In the genomic region with DNA sequence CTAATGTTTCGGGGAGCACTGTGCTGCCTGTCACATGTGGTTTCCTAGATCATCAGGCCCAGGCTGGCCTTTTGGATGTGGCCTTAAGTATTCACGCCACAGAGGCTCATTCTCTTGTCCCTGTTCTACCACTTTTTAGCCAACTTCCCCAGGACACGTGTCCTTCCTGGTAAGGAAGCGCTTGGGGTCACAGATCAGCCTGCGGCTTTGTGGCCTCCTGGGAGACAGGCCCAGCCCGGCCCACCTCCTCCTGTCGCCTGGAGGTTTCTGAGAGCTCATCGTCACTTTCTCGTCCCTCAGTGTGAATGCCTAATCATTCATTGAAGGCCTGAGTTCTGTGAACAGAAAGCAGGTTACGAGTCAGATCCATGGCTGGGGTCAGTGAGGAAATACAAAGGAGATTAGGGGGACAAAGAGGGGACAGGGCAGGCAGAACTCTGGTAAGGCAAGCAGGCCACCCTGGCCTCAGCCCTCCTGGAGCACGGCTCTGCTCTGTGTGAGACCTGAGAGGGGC, we compare ENCODE assay signal across 23 cellular contexts. TPM values are rescaled to one million over a fixed set of nuclear protein-coding genes. Genes with fewer than 3 reads are reported as not detected.
DNase-seq lines count a peak whose midpoint lies in the region; ATAC-seq and TF ChIP-seq lines count a peak whose summit lies in the region.
"Had no signal": no experiment of that assay in that cellular context is flagged by ENCODE, and none has a peak within 500 bp of the region (broad histone marks: within the 10 kb centered on the region; RNA-seq: fewer than 3 reads in every experiment).

No MANE protein-coding gene starts in this region.

- no peak overlapping the region for H2AK5ac ChIP-seq in H9 (ENCODE audit: insufficient read length, low read length)

- no peaks in the 10 kb centered on the region for H3K27me3 ChIP-seq in H9 (ENCODE audit: insufficient read depth, low read length)

- POLR2A ChIA-PET in WTC11 (lab: Charles Lee) = no interaction called here

- H3K27ac Mint-ChIP-seq in H9 (peak overlapping the region in 2 of 3 experiments; percentile 2 to 57; a peak in 1 of 7 replicates), WTC11 (peak overlapping the region; percentile 67), neural crest cell (ENCODE audit: unreplicated experiment) (peak overlapping the region; percentile 62), HFFc6 (no peak overlapping the region)
- H3K27ac Mint-ChIP-seq: B cell had no signal

- no peaks in the 10 kb centered on the region for H3K23me2 ChIP-seq in H9 (ENCODE audit: insufficient read length, low read depth, low read length, poor library complexity, severe bottlenecking)

- H3K56ac ChIP-seq in H9 (ENCODE audit: insufficient read length, low read depth, low read length) = no peak overlapping the region

- H3K9ac ChIP-seq in H9 (ENCODE audit: extremely low read depth, insufficient read length, low read length) = no peak overlapping the region

- H3K4ac ChIP-seq in H9 (ENCODE audit: low read depth, low read length) = no peak overlapping the region

- no peaks in the 10 kb centered on the region for H3K9me3 ChIP-seq in H9 (ENCODE audit: control insufficient read depth, low read depth, low read length)

- no peak overlapping the region for H3K4me3 Mint-ChIP-seq in H9
- H3K4me3 Mint-ChIP-seq in WTC11 = no peak overlapping the region
- H3K4me3 Mint-ChIP-seq in neural crest cell = no peak overlapping the region
- no peak overlapping the region for H3K4me3 Mint-ChIP-seq in HFFc6
- H3K4me3 Mint-ChIP-seq: B cell had no signal

- H3K14ac ChIP-seq in H9 (ENCODE audit: insufficient read depth, low read length) = no peak overlapping the region

- no peak overlapping the region for H3T11ph ChIP-seq in H9 (ENCODE audit: low read length)

- H3K79me1 ChIP-seq in H9 (ENCODE audit: insufficient read depth, low read depth, low read length, poor library complexity, severe bottlenecking) = no peaks in the 10 kb centered on the region

- ATAC-seq in WTC11 = no peak
- peak; percentile 68 for ATAC-seq in sciatic nerve
- no peak for ATAC-seq in HG02610 (IDR thresholded peaks at IDR 0.05; ENCODE audit: unreplicated experiment)
- ATAC-seq: HCT116 had no signal

- H4K20me1 ChIP-seq in H9 (ENCODE audit: control insufficient read depth, insufficient read depth, insufficient read length) = no peaks in the 10 kb centered on the region

- H3K79me2 ChIP-seq in H9 (ENCODE audit: insufficient read depth, low read length) = no peaks in the 10 kb centered on the region

- no peak overlapping the region for H4K91ac ChIP-seq in H9 (ENCODE audit: insufficient read length, low read depth, low read length)

- H3K36me3 Mint-ChIP-seq in H9 (ENCODE audit: insufficient read depth in 1 of 3, low read depth in 3 of 3) (no peaks in the 10 kb centered on the region), WTC11 (peaks cover 14% of the 10 kb centered on the region), neural crest cell (ENCODE audit: low read depth) (no peaks in the 10 kb centered on the region), HFFc6 (ENCODE audit: low read depth) (no peaks in the 10 kb centered on the region)

- no CpG with 5 or more reads among the region's 11 CpGs for WGBS in H9 (ENCODE audit: extremely low coverage, insufficient read length, low lambda C conversion rate)

- H4K8ac ChIP-seq in H9 (replicated peaks; ENCODE audit: insufficient read length, low read depth, low read length) = no peak overlapping the region

- no peak overlapping the region for H2BK20ac ChIP-seq in H9 (ENCODE audit: low read depth, low read length, poor library complexity, severe bottlenecking)

- H2BK120ac ChIP-seq in H9 (ENCODE audit: low read depth, low read length, poor library complexity, severe bottlenecking) = no peak overlapping the region

- no peak overlapping the region for H2BK5ac ChIP-seq in H9 (ENCODE audit: insufficient read length, low read length)

- H3K4me2 ChIP-seq in H9 (ENCODE audit: insufficient read depth, insufficient read length, low read length) = no peak overlapping the region
- H3K4me2 ChIP-seq: PC-9 had no signal

- H3K27me3 Mint-ChIP-seq in H9 (ENCODE audit: low read depth) (no peaks in the 10 kb centered on the region), WTC11 (ENCODE audit: low read depth) (no peaks in the 10 kb centered on the region), neural crest cell (ENCODE audit: low read depth) (peaks cover 83% of the 10 kb centered on the region), HFFc6 (ENCODE audit: insufficient read depth) (peaks cover 19% of the 10 kb centered on the region)
- H3K27me3 Mint-ChIP-seq: B cell had no signal

- H3K23ac ChIP-seq in H9 (ENCODE audit: insufficient read length, low read depth, low read length) = no peak overlapping the region

- peaks cover 2% of the 10 kb centered on the region; the same call in 1 of the 2 replicates for H3K4me1 ChIP-seq in H9 (ENCODE audit: insufficient read depth, low read length)

- no peak overlapping the region for H2AFZ ChIP-seq in H9 (ENCODE audit: low read length)
- H2AFZ ChIP-seq: PC-9 had no signal

- no peak overlapping the region for H2BK12ac ChIP-seq in H9 (ENCODE audit: insufficient read length, low read depth, low read length)

- H4K5ac ChIP-seq in H9 (ENCODE audit: insufficient read length, low read depth, low read length) = no peak overlapping the region

- no peak overlapping the region for H3K27ac ChIP-seq in H9 (ENCODE audit: insufficient read length, low read depth, low read length)
- H3K27ac ChIP-seq: HL-60, PC-9 had no signal

- CTCF ChIA-PET in WTC11 (lab: Charles Lee) = no interaction called here

- intact Hi-C loops in sciatic nerve (cut with DNase I) = no loop called here

- TF ChIP-seq CTCF in H9 (conservative IDR thresholded peaks at IDR 0.05) (no peak), WTC11 (IDR thresholded peaks at IDR 0.05) (no peak), neural crest cell (conservative IDR thresholded peaks at IDR 0.05) (no peak), HFFc6 (IDR thresholded peaks at IDR 0.05) (no peak)

- no peak for DNase-seq in H9
- no peak for DNase-seq in WTC11 (ENCODE audit: low spot score)
- peak; percentile 19 for DNase-seq in neural crest cell (ENCODE audit: low read depth, low spot score)
- DNase-seq in sciatic nerve (ENCODE audit: low spot score) = no peak
- no peak for DNase-seq in NCI-H446 treated with DMSO at 0.1 percent for 48 hours (lab: John Stamatoyannopoulos, UW)
- no peak for DNase-seq in HFFc6
- no peak for DNase-seq in NCI-H187 (lab: John Stamatoyannopoulos, UW)
- DNase-seq: Calu3, GOT3, Karpas-422, NCI-H1105, NCI-H1436 treated with DMSO at 0.1 percent for 48 hours, NCI-H2029, NCI-H446, NCI-H526, NCI-H82, PC-9, RPMI8226, SHP77 had no signal

- 0 out of 5 replicates have a peak, but pooled peaks cover 0 to 2% of the 10 kb centered on the region in 2 experiments for H3K9me3 Mint-ChIP-seq in H9
- peaks cover 5% of the 10 kb centered on the region for H3K9me3 Mint-ChIP-seq in WTC11
- H3K9me3 Mint-ChIP-seq in neural crest cell = no peaks in the 10 kb centered on the region
- no peaks in the 10 kb centered on the region for H3K9me3 Mint-ChIP-seq in HFFc6

- no peak overlapping the region for H3K18ac ChIP-seq in H9 (ENCODE audit: insufficient read length, low read depth, low read length)

- peaks cover 12 to 18% of the 10 kb centered on the region in 2 experiments for H3K4me1 Mint-ChIP-seq in H9
- peaks cover 31% of the 10 kb centered on the region for H3K4me1 Mint-ChIP-seq in WTC11
- H3K4me1 Mint-ChIP-seq in neural crest cell = peaks cover 13% of the 10 kb centered on the region
- H3K4me1 Mint-ChIP-seq in HFFc6 (ENCODE audit: low read depth) = no peaks in the 10 kb centered on the region
- H3K4me1 Mint-ChIP-seq: B cell had no signal

- no peak overlapping the region for H2BK15ac ChIP-seq in H9 (ENCODE audit: low read depth, low read length)

TF ChIP-seq in WTC11, 78 proteins besides CTCF, POLR2A, EP300 and RAD21 (continues in another document):
- TF ChIP-seq ATF3 (CRISPR knock-in tag; conservative IDR thresholded peaks at IDR 0.05) (no peak), NR1H2 (CRISPR knock-in tag; IDR thresholded peaks at IDR 0.05) (no peak), ZNF671 (CRISPR knock-in tag; IDR thresholded peaks at IDR 0.05) (no peak)
- TF ChIP-seq, protein P1, sequence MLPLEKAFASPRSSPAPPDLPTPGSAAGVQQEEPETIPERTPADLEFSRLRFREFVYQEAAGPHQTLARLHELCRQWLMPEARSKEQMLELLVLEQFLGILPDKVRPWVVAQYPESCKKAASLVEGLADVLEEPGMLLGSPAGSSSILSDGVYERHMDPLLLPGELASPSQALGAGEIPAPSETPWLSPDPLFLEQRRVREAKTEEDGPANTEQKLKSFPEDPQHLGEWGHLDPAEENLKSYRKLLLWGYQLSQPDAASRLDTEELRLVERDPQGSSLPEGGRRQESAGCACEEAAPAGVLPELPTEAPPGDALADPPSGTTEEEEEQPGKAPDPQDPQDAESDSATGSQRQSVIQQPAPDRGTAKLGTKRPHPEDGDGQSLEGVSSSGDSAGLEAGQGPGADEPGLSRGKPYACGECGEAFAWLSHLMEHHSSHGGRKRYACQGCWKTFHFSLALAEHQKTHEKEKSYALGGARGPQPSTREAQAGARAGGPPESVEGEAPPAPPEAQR (CRISPR knock-in tag; IDR thresholded peaks at IDR 0.05) = no peak

RNA-seq across cellular contexts. Expression of gene TSHZ3, which starts 38.5 kb away (rescaled TPM):
- total RNA-seq in H9 (2021) (3.2 and 4.1 TPM in 2 replicates), WTC11 (2021) (21.4 to 22.3 TPM (median 21.6 TPM) in 3 replicates), neural crest cell (2.4 and 3.0 TPM in 2 replicates), sciatic nerve (32.8 TPM)
- 10 to 100 TPM in 5 of 6 experiments, 1 to 10 TPM in 1; 9.1 to 14.0 (median 13.1) TPM for total RNA-seq in HFFc6 (2021; fragmentation: NEBNext Ultra II Directional; extraction: Animal tissue kit (Norgen Biotek cat#: 25700))
- total RNA-seq: Calu3, PC-9 had no signal
